8 cellular contexts compared by ENCODE assay signal in the genomic region with DNA sequence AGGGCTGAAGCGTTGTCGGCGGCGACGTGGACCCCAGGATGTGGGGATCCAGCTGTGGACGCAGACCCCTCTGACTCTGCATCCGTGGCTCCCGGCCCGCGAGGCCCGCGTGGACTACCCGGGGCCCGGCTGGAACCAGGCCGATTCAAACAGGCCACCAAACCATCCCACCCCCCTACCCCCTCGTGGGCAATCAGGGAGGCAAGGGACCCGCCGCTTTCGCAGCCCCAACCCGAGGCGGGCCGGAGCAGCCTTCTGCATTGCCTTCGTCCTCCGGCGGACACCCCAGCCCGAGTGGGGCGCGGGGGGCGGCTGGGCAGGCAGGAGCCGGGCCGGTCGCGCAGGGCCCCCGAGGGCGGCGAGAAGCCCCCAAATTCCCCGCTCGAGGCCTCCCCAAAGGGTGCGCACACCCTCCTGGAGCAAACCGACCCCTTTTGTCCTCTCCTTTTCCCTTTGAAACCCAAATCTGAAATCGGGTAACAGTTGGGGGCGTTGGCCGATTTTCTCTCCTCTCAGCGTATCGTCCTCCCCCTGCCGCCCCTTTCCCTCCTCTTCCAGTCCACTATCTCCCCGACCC. TPM values are rescaled to one million over a fixed set of nuclear protein-coding genes. Genes with fewer than 3 reads are reported as not detected.
DNase-seq lines count a peak whose midpoint lies in the region; ATAC-seq, FAIRE-seq and TF ChIP-seq lines count a peak whose summit lies in the region.

No MANE protein-coding gene starts in this region.

- H3K9me3 Mint-ChIP-seq in GM23338, result peaks cover 7% of the 10 kb centered on the region; the same call in 2 of the 3 replicates
- no peaks in the 10 kb centered on the region for H3K9me3 Mint-ChIP-seq in activated T-helper 2 cell treated with anti-CD3 and anti-CD28 coated beads, Interferon-gamma antibody, Interleukin-2, Interleukin-4, amounts not matched to agents 10 μg/mL and 5 μg/mL and 100 μg/mL, durations not matched to agents 14 hours and 24 hours and 36 hours

- H3K4me3 Mint-ChIP-seq in GM23338, result peak overlapping the region; percentile 72
- peak overlapping the region; percentile 52 for H3K4me3 Mint-ChIP-seq in activated T-helper 2 cell treated with anti-CD3 and anti-CD28 coated beads, Interferon-gamma antibody, Interleukin-2, Interleukin-4, amounts not matched to agents 10 μg/mL and 5 μg/mL and 100 μg/mL, durations not matched to agents 14 hours and 24 hours and 36 hours (ENCODE audit: low read depth)

- CTCF ChIA-PET in A549 (lab: Yijun Ruan, JAX), result interaction anchor here (0.9 to 2.4 kb wide), 18 partner anchors 8 to 948 kb away, joined by 3 to 26 read pairs (median 4); partner anchors contain the start of gene SCRN3

- H3K36me3 ChIP-seq in GM23338 (ENCODE audit: insufficient read depth) (no peaks in the 10 kb centered on the region), left lung (peaks cover 0 to 3% of the 10 kb centered on the region in 2 donors)

- 82% methylated on average over 33 of the region's 47 CpGs for whole genome bisulfite sequencing in A549 (ENCODE audit: missing lambda C conversion rate)

- intact Hi-C loops in activated T-helper 2 cell treated with anti-CD3 and anti-CD28 coated beads, Interferon-gamma antibody, Interleukin-2, Interleukin-4, amounts not matched to agents 10 μg/mL and 5 μg/mL and 100 μg/mL, durations not matched to agents 14 hours and 24 hours and 36 hours (cut with micrococcal nuclease), result loop anchor here (1.0 to 10.0 kb wide), 3 partner anchors 15 to 940 kb away; no protein-coding TSS in a partner anchor
- intact Hi-C loops in left lung (cut with DNase I), result loop anchor here in 1 of 2 donors (10.0 kb wide), 1 partner anchor 937 kb away; no protein-coding TSS in a partner anchor

- H3K4me1 ChIP-seq in A549 (peaks cover 16% of the 10 kb centered on the region; the same call in 2 of the 3 replicates), GM23338 (ENCODE audit: insufficient read depth) (peaks cover 57% of the 10 kb centered on the region), left lung (peaks cover 13 to 42% of the 10 kb centered on the region in 2 donors)

- TF ChIP-seq CTCF in A549 (IDR thresholded peaks at IDR 0.05) (no peak), GM23338 (conservative IDR thresholded peaks at IDR 0.05; ENCODE audit: low read depth in 2 of 2) (no peak), left lung (IDR thresholded peaks at IDR 0.05) (no peak)

- peaks cover 8% of the 10 kb centered on the region for H3K36me3 Mint-ChIP-seq in GM23338 (ENCODE audit: low read depth)
- H3K36me3 Mint-ChIP-seq in activated T-helper 2 cell treated with anti-CD3 and anti-CD28 coated beads, Interferon-gamma antibody, Interleukin-2, Interleukin-4, amounts not matched to agents 10 μg/mL and 5 μg/mL and 100 μg/mL, durations not matched to agents 14 hours and 24 hours and 36 hours (ENCODE audit: low read depth), result no peaks in the 10 kb centered on the region

- no peaks in the 10 kb centered on the region for H3K79me2 ChIP-seq in GM23338 (replicated peaks; ENCODE audit: insufficient read depth)

- H3K27ac ChIP-seq in A549 (peak overlapping the region in 1 of 2 experiments; percentile 49; a peak in 2 of 6 replicates), GM23338 (ENCODE audit: low read depth) (no peak overlapping the region), left lung (no peak overlapping the region)

- no peak for TF ChIP-seq RAD21 in A549 (conservative IDR thresholded peaks at IDR 0.05 in 1 of 2, IDR thresholded peaks at IDR 0.05 in 1 of 2)

- POLR2A ChIA-PET in A549 (lab: Yijun Ruan, JAX), result interaction anchor here (0.9 to 2.2 kb wide), 2 partner anchors 94 to 184 kb away, joined by 4 to 8 read pairs; partner anchors contain the start of gene OLA1

- DNase-seq in A549 (ENCODE audit: low read depth in 1 of 2, low spot score in 1 of 2) (no peak), GM23338 (ENCODE audit: low spot score) (peak; percentile 41), left lung (no peak), SHP77 treated with DMSO at 0.1 percent for 48 hours (lab: John Stamatoyannopoulos, UW) (no peak), SIG-M5 (lab: John Stamatoyannopoulos, UW) (no peak), NCI-H1436 (lab: John Stamatoyannopoulos, UW) (no peak)
- DNase-seq in activated T-helper 2 cell treated with anti-CD3 and anti-CD28 coated beads, Interferon-gamma antibody, Interleukin-2, Interleukin-4, amounts not matched to agents 10 μg/mL and 5 μg/mL and 100 μg/mL, durations not matched to agents 14 hours and 24 hours and 36 hours (ENCODE audit: low spot score), result no peak

- 0 out of 2 replicates have a peak, but pooled peaks cover 6% of the 10 kb centered on the region for H3F3A ChIP-seq in GM23338 (replicated peaks; ENCODE audit: low read depth)

- no peaks in the 10 kb centered on the region for H4K20me1 ChIP-seq in GM23338 (replicated peaks; ENCODE audit: insufficient read depth)

- TF ChIP-seq EP300 in A549 (IDR thresholded peaks at IDR 0.05), result no peak

- H3K9me2 ChIP-seq in GM23338 (ENCODE audit: insufficient read depth), result no peaks in the 10 kb centered on the region

- H3K4me1 Mint-ChIP-seq in GM23338, result peaks cover 61% of the 10 kb centered on the region
- H3K4me1 Mint-ChIP-seq in activated T-helper 2 cell treated with anti-CD3 and anti-CD28 coated beads, Interferon-gamma antibody, Interleukin-2, Interleukin-4, amounts not matched to agents 10 μg/mL and 5 μg/mL and 100 μg/mL, durations not matched to agents 14 hours and 24 hours and 36 hours (ENCODE audit: low read depth), result peaks cover 29% of the 10 kb centered on the region

- H3K27me3 Mint-ChIP-seq in GM23338 (ENCODE audit: insufficient read depth, low read depth, poor library complexity), result peaks cover 83% of the 10 kb centered on the region
- peaks cover 67% of the 10 kb centered on the region for H3K27me3 Mint-ChIP-seq in activated T-helper 2 cell treated with anti-CD3 and anti-CD28 coated beads, Interferon-gamma antibody, Interleukin-2, Interleukin-4, amounts not matched to agents 10 μg/mL and 5 μg/mL and 100 μg/mL, durations not matched to agents 14 hours and 24 hours and 36 hours (ENCODE audit: low read depth)

- peak overlapping the region; percentile 18; the same call in 1 of the 2 replicates for H2AFZ ChIP-seq in GM23338

- ATAC-seq in A549 (no peak), GM23338 (peak; percentile 1; the same call in 1 of the 3 replicates), left lung (peak; percentile 11), GM21381 (IDR thresholded peaks at IDR 0.05; ENCODE audit: unreplicated experiment) (no peak)

- H3K9me3 ChIP-seq in A549, result no peaks in the 10 kb centered on the region
- H3K9me3 ChIP-seq in left lung, result no peaks in the 10 kb centered on the region

- no peak for TF ChIP-seq POLR2A in A549 (IDR thresholded peaks at IDR 0.05; ENCODE audit: low read length)

- H3K4me3 ChIP-seq in A549, result no peak overlapping the region
- H3K4me3 ChIP-seq in GM23338, result peak overlapping the region; percentile 66
- H3K4me3 ChIP-seq in left lung, result no peak overlapping the region

- H3K27me3 ChIP-seq in GM23338 (ENCODE audit: insufficient read depth) (peaks cover 91% of the 10 kb centered on the region), left lung (peaks cover 86 to 92% of the 10 kb centered on the region in 2 donors)

- H3K27ac Mint-ChIP-seq in GM23338, result no peak overlapping the region
- H3K27ac Mint-ChIP-seq in activated T-helper 2 cell treated with anti-CD3 and anti-CD28 coated beads, Interferon-gamma antibody, Interleukin-2, Interleukin-4, amounts not matched to agents 10 μg/mL and 5 μg/mL and 100 μg/mL, durations not matched to agents 14 hours and 24 hours and 36 hours, result no peak overlapping the region

- H3K4me2 ChIP-seq in A549, result peak overlapping the region; percentile 97
- peak overlapping the region; percentile 86 for H3K4me2 ChIP-seq in GM23338

- FAIRE-seq in A549 (lab: Jason Lieb, UNC), result no peak

TF ChIP-seq in A549, 52 proteins besides CTCF, POLR2A, EP300 and RAD21 (continues in another document):
- no peak for TF ChIP-seq RCOR1 (IDR thresholded peaks at IDR 0.05; ENCODE audit: low read depth, low read length)
- TF ChIP-seq CBX2 (IDR thresholded peaks at IDR 0.05; ENCODE audit: borderline replicate concordance, low read depth), result no peak
- no peak for TF ChIP-seq POLR2AphosphoS2 (conservative IDR thresholded peaks at IDR 0.05; ENCODE audit: low read length)
- no peak for TF ChIP-seq BHLHE40 (IDR thresholded peaks at IDR 0.05; ENCODE audit: low read depth, low read length)

TF ChIP-seq in GM23338, 12 proteins besides CTCF, POLR2A, EP300 and RAD21 (continues in another document):
- peak; percentile 11 for TF ChIP-seq EZH2 (IDR thresholded peaks at IDR 0.05; ENCODE audit: low read depth, unreplicated experiment)

RNA-seq across cellular contexts. Expression of gene SP9, which starts 7.3 kb away (rescaled TPM):
- polyA plus RNA-seq in A549 (2011; rRNA removed), result 2.5 and 3.8 TPM in 2 replicates
- 2.8 and 4.0 TPM in 2 replicates for polyA plus RNA-seq in A549 (2012; cell fraction: cytosol; rRNA removed)
- 2.9 and 7.2 TPM in 2 replicates for polyA plus RNA-seq in A549 (2012; cell fraction: nucleus; rRNA removed)
- polyA plus RNA-seq in A549 (2017; fragmentation: RNase III; extraction: RNeasy Plus Mini Kit Qiagen cat#74134 plus additional on column Dnase treatment), result 2.5 to 3.3 TPM (median 3.2 TPM) in 3 replicates
- 1.3 and 1.6 TPM in 2 replicates for polyA minus RNA-seq in A549 (2011; rRNA and poly(A)+ RNA removed)
- total RNA-seq in GM23338 (2014; rRNA removed; shearing (Covaris generic)), result 0.12 and 0.49 TPM in 2 replicates
- 0.14 TPM in 1 of 2 replicates, not detected in the other for polyA plus RNA-seq in GM23338 (2016; fragmentation: Nextera tagmentation; extraction: Ambion mirVana)
- not detected in 2 replicates for total RNA-seq in activated T-helper 2 cell treated with anti-CD3 and anti-CD28 coated beads, Interferon-gamma antibody, Interleukin-2, Interleukin-4, amounts not matched to agents 10 μg/mL and 5 μg/mL and 100 μg/mL, durations not matched to agents 14 hours and 24 hours and 36 hours
- total RNA-seq in left lung, result not detected

RNA-seq across cellular contexts. Expression of gene SCRN3, which starts 53.4 kb away (rescaled TPM):
- polyA plus RNA-seq in A549 (2011; rRNA removed), result 17.7 and 28.5 TPM in 2 replicates
- polyA plus RNA-seq in A549 (2012; cell fraction: cytosol; rRNA removed), result 6.3 and 6.8 TPM in 2 replicates
- 3.5 and 6.0 TPM in 2 replicates for polyA plus RNA-seq in A549 (2012; cell fraction: nucleus; rRNA removed)
- 24.0 to 25.5 TPM (median 24.4 TPM) in 3 replicates for polyA plus RNA-seq in A549 (2017; fragmentation: RNase III; extraction: RNeasy Plus Mini Kit Qiagen cat#74134 plus additional on column Dnase treatment)
- 5.3 and 6.0 TPM in 2 replicates for polyA minus RNA-seq in A549 (2011; rRNA and poly(A)+ RNA removed)
- 8.1 and 9.6 TPM in 2 replicates for total RNA-seq in GM23338 (2014; rRNA removed; shearing (Covaris generic))
- 10.0 and 12.3 TPM in 2 replicates for polyA plus RNA-seq in GM23338 (2016; fragmentation: Nextera tagmentation; extraction: Ambion mirVana)
- total RNA-seq in activated T-helper 2 cell treated with anti-CD3 and anti-CD28 coated beads, Interferon-gamma antibody, Interleukin-2, Interleukin-4, amounts not matched to agents 10 μg/mL and 5 μg/mL and 100 μg/mL, durations not matched to agents 14 hours and 24 hours and 36 hours, result 17.3 and 17.4 TPM in 2 replicates
- 10 to 100 TPM; 22.6 to 31.9 TPM for total RNA-seq in left lung

Comparison
In these comparisons a context has a peak if more than half of its experiments do, and no peak if none do; other contexts are left out.
1. ATAC-seq: peak in GM23338 (single experiment) and left lung (single experiment); none in A549 (0 of 2) and GM21381 (single experiment).